13 cellular contexts compared by ENCODE assay signal in genomic region chr7:134856141-134856540, GRCh38.
A peak's percentile ranks its signal among the peaks of the same experiment; 100 is the strongest.
DNase-seq lines count a peak whose midpoint lies in the region; ATAC-seq and TF ChIP-seq lines count a peak whose summit lies in the region.
"Had no signal": no experiment of that assay in that cellular context is flagged by ENCODE, and none has a peak within 500 bp of the region (broad histone marks: within the 10 kb centered on the region; RNA-seq: fewer than 3 reads in every experiment).

No MANE protein-coding gene starts in this region.

- H4K8ac ChIP-seq in H9 (replicated peaks; ENCODE audit: insufficient read length, low read depth, low read length), result no peak overlapping the region

- peaks cover 6% of the 10 kb centered on the region; the same call in 1 of the 2 replicates for H3K79me2 ChIP-seq in H9 (ENCODE audit: insufficient read depth, low read length)

- H2BK5ac ChIP-seq in H9 (ENCODE audit: insufficient read length, low read length), result no peak overlapping the region

- H2BK20ac ChIP-seq in H9 (ENCODE audit: low read depth, low read length, poor library complexity, severe bottlenecking), result no peak overlapping the region

- ATAC-seq in GM19324 (IDR thresholded peaks at IDR 0.05; ENCODE audit: low FRiP score, unreplicated experiment) (no peak), left colon (no peak), GM18907 (IDR thresholded peaks at IDR 0.05; ENCODE audit: unreplicated experiment) (no peak)

- TF ChIP-seq CTCF in nephron progenitor cell (IDR thresholded peaks at IDR 0.05), result no peak
- TF ChIP-seq CTCF in H9 (conservative IDR thresholded peaks at IDR 0.05), result no peak

- H4K5ac ChIP-seq in H9 (ENCODE audit: insufficient read length, low read depth, low read length), result no peak overlapping the region

- no peaks in the 10 kb centered on the region for H4K20me1 ChIP-seq in H9 (ENCODE audit: control insufficient read depth, insufficient read depth, insufficient read length)

- peak; percentile 73 for DNase-seq in AG08395 (ENCODE audit: low spot score)
- peak; percentile 22 for DNase-seq in epidermal melanocyte (ENCODE audit: insufficient read length, low spot score)
- no peak for DNase-seq in nephron progenitor cell
- no peak for DNase-seq in left colon
- DNase-seq in H9, result no peak
- DNase-seq: activated CD4-positive, CD25-positive, alpha-beta regulatory T cell treated with anti-CD3 and anti-CD28 coated beads, Interleukin-2, amount 50 U/mL, for 72 hours; hypothalamus; NCI-H1694 treated with DMSO at 0.1 percent for 48 hours; nucleus accumbens; OCI-M1 had no signal

- no peak overlapping the region for H2BK12ac ChIP-seq in H9 (ENCODE audit: insufficient read length, low read depth, low read length)

- H3K9me3 ChIP-seq in HUES64 (ENCODE audit: insufficient read depth, low read depth, low read length), result no peaks in the 10 kb centered on the region
- H3K9me3 ChIP-seq in H9 (ENCODE audit: control insufficient read depth, low read depth, low read length), result no peaks in the 10 kb centered on the region

- no peak overlapping the region for H3K56ac ChIP-seq in H9 (ENCODE audit: insufficient read length, low read depth, low read length)

- H4K91ac ChIP-seq in H9 (ENCODE audit: insufficient read length, low read depth, low read length), result no peak overlapping the region

- H3K9ac ChIP-seq in HUES64 (ENCODE audit: low read depth, low read length) (no peak overlapping the region), H9 (ENCODE audit: extremely low read depth, insufficient read length, low read length) (no peak overlapping the region)

- no peak overlapping the region for H3K4me3 Mint-ChIP-seq in nephron progenitor cell
- no peak overlapping the region for H3K4me3 Mint-ChIP-seq in H9

- H3K27ac ChIP-seq in HUES64 (ENCODE audit: low read depth, low read length) (peak overlapping the region; percentile 7; the same call in 1 of the 2 replicates), H9 (ENCODE audit: insufficient read length, low read depth, low read length) (no peak overlapping the region)

- H3K4ac ChIP-seq in H9 (ENCODE audit: low read depth, low read length), result no peak overlapping the region

- H3T11ph ChIP-seq in H9 (ENCODE audit: low read length), result no peak overlapping the region

- H3K27ac Mint-ChIP-seq in nephron progenitor cell, result peak overlapping the region; percentile 58
- peak overlapping the region in 1 of 3 experiments; percentile 16; a peak in 1 of 7 replicates for H3K27ac Mint-ChIP-seq in H9

- H3K4me1 Mint-ChIP-seq in nephron progenitor cell (peaks cover 34% of the 10 kb centered on the region), H9 (peaks cover 24 to 25% of the 10 kb centered on the region in 2 experiments)

- no peaks in the 10 kb centered on the region for H3K36me3 Mint-ChIP-seq in nephron progenitor cell (ENCODE audit: low read depth)
- H3K36me3 Mint-ChIP-seq in H9 (ENCODE audit: insufficient read depth in 1 of 3, low read depth in 3 of 3), result no peaks in the 10 kb centered on the region

- H3K36me3 ChIP-seq in HUES64 (ENCODE audit: insufficient read depth, low read length), result 0 out of 2 replicates have a peak, but pooled peaks cover 8% of the 10 kb centered on the region

- no peak overlapping the region for H2AFZ ChIP-seq in H9 (ENCODE audit: low read length)

- intact Hi-C loops in left colon (cut with DNase I, micrococcal nuclease), result no loop called here

- no peak overlapping the region for H2AK5ac ChIP-seq in H9 (ENCODE audit: insufficient read length, low read length)

- no peak overlapping the region for H3K23ac ChIP-seq in H9 (ENCODE audit: insufficient read length, low read depth, low read length)

- H3K18ac ChIP-seq in H9 (ENCODE audit: insufficient read length, low read depth, low read length), result no peak overlapping the region

- WGBS in HUES64, result 88% methylated on average over 7 of the region's 7 CpGs
- no CpG with 5 or more reads among the region's 7 CpGs for WGBS in H9 (ENCODE audit: extremely low coverage, insufficient read length, low lambda C conversion rate)

- H3K4me1 ChIP-seq in HUES64 (ENCODE audit: insufficient read depth, low read length) (peaks cover 26% of the 10 kb centered on the region), H9 (ENCODE audit: insufficient read depth, low read length) (peaks cover 12% of the 10 kb centered on the region)

- H3K4me3 ChIP-seq in HUES64 (ENCODE audit: low read length), result no peak overlapping the region

- H3K23me2 ChIP-seq in H9 (ENCODE audit: insufficient read length, low read depth, low read length, poor library complexity, severe bottlenecking), result no peaks in the 10 kb centered on the region

- H3K27me3 ChIP-seq in HUES64 (ENCODE audit: insufficient read depth, low read length) (no peaks in the 10 kb centered on the region), H9 (ENCODE audit: insufficient read depth, low read length) (no peaks in the 10 kb centered on the region)

- no peak overlapping the region for H2BK15ac ChIP-seq in H9 (ENCODE audit: low read depth, low read length)

- H3K27me3 Mint-ChIP-seq in nephron progenitor cell (ENCODE audit: low read depth, poor library complexity), result peaks cover 3% of the 10 kb centered on the region
- H3K27me3 Mint-ChIP-seq in H9 (ENCODE audit: low read depth), result no peaks in the 10 kb centered on the region

- no peak overlapping the region for H3K4me2 ChIP-seq in H9 (ENCODE audit: insufficient read depth, insufficient read length, low read length)

- H2BK120ac ChIP-seq in H9 (ENCODE audit: low read depth, low read length, poor library complexity, severe bottlenecking), result no peak overlapping the region

- H3K9me3 Mint-ChIP-seq in nephron progenitor cell, result peaks cover 4% of the 10 kb centered on the region
- no peaks in the 10 kb centered on the region for H3K9me3 Mint-ChIP-seq in H9

- no peak overlapping the region for H3K14ac ChIP-seq in H9 (ENCODE audit: insufficient read depth, low read length)

- H3K79me1 ChIP-seq in H9 (ENCODE audit: insufficient read depth, low read depth, low read length, poor library complexity, severe bottlenecking), result no peaks in the 10 kb centered on the region

Comparison
In these comparisons a context has a peak if more than half of its experiments do, and no peak if none do; other contexts are left out.
1. DNase-seq: peak in AG08395 (single experiment) and epidermal melanocyte (single experiment); none in nephron progenitor cell (single experiment), left colon (0 of 2) and H9 (single experiment).